12 cellular contexts compared by ENCODE assay signal in genomic region chr2:223696719-223697118, GRCh38.
A peak's percentile ranks its signal among the peaks of the same experiment; 100 is the strongest.
DNase-seq lines count a peak whose midpoint lies in the region; ATAC-seq, FAIRE-seq and TF ChIP-seq lines count a peak whose summit lies in the region.
"Had no signal": no experiment of that assay in that cellular context is flagged by ENCODE, and none has a peak within 500 bp of the region (broad histone marks: within the 10 kb centered on the region; RNA-seq: fewer than 3 reads in every experiment).

No MANE protein-coding gene starts in this region.

- peak; percentile 35 for FAIRE-seq in endothelial cell of umbilical vein (lab: Jason Lieb, UNC)
- FAIRE-seq: K562, TTC549 had no signal

- peaks cover 56% of the 10 kb centered on the region for H3K4me1 Mint-ChIP-seq in HFFc6 (ENCODE audit: low read depth)

- H3K27ac Mint-ChIP-seq in HFFc6 = peak overlapping the region; percentile 79

- H3K4me3 ChIP-seq in endothelial cell of umbilical vein (replicated peaks in 1 of 3; ENCODE audit: insufficient read depth in 1 of 3, low read depth in 1 of 3, low read length in 3 of 3) (no peak overlapping the region), skeletal muscle satellite cell (ENCODE audit: low read length) (no peak overlapping the region), stomach (no peak overlapping the region), left ventricle myocardium inferior (no peak overlapping the region)
- H3K4me3 ChIP-seq: K562, tibial nerve had no signal

- TF ChIP-seq CTCF in HFFc6 (IDR thresholded peaks at IDR 0.05) = no peak
- TF ChIP-seq CTCF in endothelial cell of umbilical vein (IDR thresholded peaks at IDR 0.05; ENCODE audit: extremely low read depth in 1 of 2, insufficient read depth in 1 of 2, low read depth in 1 of 2, low read length in 2 of 2) = no peak
- TF ChIP-seq CTCF in stomach (IDR thresholded peaks at IDR 0.05) = no peak
- no peak for TF ChIP-seq CTCF in left ventricle myocardium inferior (IDR thresholded peaks at IDR 0.05; ENCODE audit: borderline replicate concordance)

- WGBS in stomach, 5 donors = 29 to 48% (median 36%) methylated on average over 1 of the region's 1 CpG

- H3K9me1 ChIP-seq in endothelial cell of umbilical vein (replicated peaks; ENCODE audit: control insufficient read depth, extremely low read depth, insufficient read depth, low read length) = no peaks in the 10 kb centered on the region

- peak overlapping the region; percentile 1; the same call in 1 of the 2 replicates for H3K4me3 Mint-ChIP-seq in HFFc6

- H2AFZ ChIP-seq in endothelial cell of umbilical vein (ENCODE audit: low read depth, low read length) = peak overlapping the region; percentile 56

- intact Hi-C loops in endothelial cell of umbilical vein (cut with micrococcal nuclease) (loop anchor here (5.0 to 10.0 kb wide), 4 partner anchors 66 to 992 kb away; no protein-coding TSS in a partner anchor), stomach (cut with DNase I; ENCODE audit: low total_unique reads) (no loop called here), left ventricle myocardium inferior (cut with micrococcal nuclease) (no loop called here)

- CTCF ChIA-PET in endothelial cell of umbilical vein (lab: Charles Lee) = interaction anchor here (1.5 to 7.8 kb wide), 2 partner anchors 29 to 102 kb away, joined by 4 to 176 read pairs; no protein-coding TSS in a partner anchor

- no peaks in the 10 kb centered on the region for H3K9me3 Mint-ChIP-seq in HFFc6

- dilution Hi-C loops in endothelial cell of umbilical vein (cut with MboI; ENCODE audit: extremely low pct_ligation_motif_present, low sequenced_read_pairs) = no loop called here

- H3K4me1 ChIP-seq in endothelial cell of umbilical vein (ENCODE audit: control insufficient read depth, extremely low read depth, insufficient read depth, low read length) (peaks cover 38% of the 10 kb centered on the region), skeletal muscle satellite cell (ENCODE audit: control insufficient read depth, insufficient read depth, low read length) (peaks cover 44% of the 10 kb centered on the region), stomach (peaks cover 0 to 5% (median 0%) of the 10 kb centered on the region in 4 donors), left ventricle myocardium inferior (peaks cover 4% of the 10 kb centered on the region)

- H4K20me1 ChIP-seq in endothelial cell of umbilical vein (replicated peaks; ENCODE audit: control insufficient read depth, extremely low read depth, insufficient read depth, low read length) = no peaks in the 10 kb centered on the region

- H3K27me3 Mint-ChIP-seq in HFFc6 (ENCODE audit: insufficient read depth) = no peaks in the 10 kb centered on the region

- no peak for TF ChIP-seq EP300 in stomach (IDR thresholded peaks at IDR 0.05)

- no peak for TF ChIP-seq POLR2A in endothelial cell of umbilical vein (IDR thresholded peaks at IDR 0.05; ENCODE audit: low read depth, low read length)
- TF ChIP-seq POLR2A in stomach (IDR thresholded peaks at IDR 0.05) = no peak

- POLR2A ChIA-PET in endothelial cell of umbilical vein (lab: Charles Lee) = no interaction called here

- peaks cover 6% of the 10 kb centered on the region; the same call in 1 of the 2 replicates for H3K36me3 Mint-ChIP-seq in HFFc6 (ENCODE audit: low read depth)

- H3K27ac ChIP-seq in endothelial cell of umbilical vein (ENCODE audit: insufficient read depth, low read depth, low read length) = peak overlapping the region; percentile 46
- H3K27ac ChIP-seq in stomach = no peak overlapping the region
- no peak overlapping the region for H3K27ac ChIP-seq in left ventricle myocardium inferior (replicated peaks)
- H3K27ac ChIP-seq: tibial nerve had no signal

- H3K27me3 ChIP-seq in endothelial cell of umbilical vein (ENCODE audit: control insufficient read depth in 2 of 2, insufficient read depth in 2 of 2, low read length in 2 of 2) = no peaks in the 10 kb centered on the region
- no peaks in the 10 kb centered on the region for H3K27me3 ChIP-seq in skeletal muscle satellite cell (ENCODE audit: control insufficient read depth, insufficient read depth, low read length)
- no peaks in the 10 kb centered on the region for H3K27me3 ChIP-seq in stomach
- H3K27me3 ChIP-seq in left ventricle myocardium inferior (ENCODE audit: low read depth) = peaks cover 17% of the 10 kb centered on the region
- H3K27me3 ChIP-seq: tibial nerve had no signal

- H3K9ac ChIP-seq in endothelial cell of umbilical vein (replicated peaks; ENCODE audit: extremely low read depth, insufficient read depth, low read length) = no peak overlapping the region
- peak overlapping the region; percentile 52 for H3K9ac ChIP-seq in skeletal muscle satellite cell (ENCODE audit: low read depth, low read length)

- H3K4me2 ChIP-seq in endothelial cell of umbilical vein (ENCODE audit: insufficient read depth, low read length) (no peak overlapping the region), skeletal muscle satellite cell (ENCODE audit: low read length) (no peak overlapping the region)

- H3K9me3 ChIP-seq in endothelial cell of umbilical vein (replicated peaks; ENCODE audit: control insufficient read depth, insufficient read depth, low read length) (no peaks in the 10 kb centered on the region), skeletal muscle satellite cell (replicated peaks; ENCODE audit: low read length) (no peaks in the 10 kb centered on the region), stomach (no peaks in the 10 kb centered on the region), left ventricle myocardium inferior (replicated peaks) (no peaks in the 10 kb centered on the region)
- H3K9me3 ChIP-seq: tibial nerve had no signal

- no peaks in the 10 kb centered on the region for H3K36me3 ChIP-seq in endothelial cell of umbilical vein (ENCODE audit: control insufficient read depth in 2 of 2, extremely low read depth in 1 of 2, insufficient read depth in 2 of 2, low read length in 2 of 2)
- no peaks in the 10 kb centered on the region for H3K36me3 ChIP-seq in skeletal muscle satellite cell (ENCODE audit: insufficient read depth, low read length)
- H3K36me3 ChIP-seq in stomach = no peaks in the 10 kb centered on the region
- H3K36me3 ChIP-seq in left ventricle myocardium inferior = no peaks in the 10 kb centered on the region
- H3K36me3 ChIP-seq: tibial nerve had no signal

- no peak for ATAC-seq in HG02884 (IDR thresholded peaks at IDR 0.05; ENCODE audit: unreplicated experiment)
- ATAC-seq: K562 had no signal

- DNase-seq in HFFc6 = peak; percentile 23
- peak; percentile 40 for DNase-seq in NCI-H774 (lab: John Stamatoyannopoulos, UW)
- DNase-seq in endothelial cell of umbilical vein (ENCODE audit: low read depth, low spot score) = peak; percentile 73
- no peak for DNase-seq in stomach
- no peak for DNase-seq in left ventricle myocardium inferior
- DNase-seq: activated CD8-positive, alpha-beta memory T cell treated with anti-CD3 and anti-CD28 coated beads, Interleukin-2, amount 50 U/mL, for 48 hours; posterior cingulate gyrus had no signal

- no peaks in the 10 kb centered on the region for H3K79me2 ChIP-seq in endothelial cell of umbilical vein (ENCODE audit: control insufficient read depth, insufficient read depth, low read length)

- no TSS peak for BruUV-seq in endothelial cell of umbilical vein (replicated peaks; lab: Mats Ljungman, UMichigan)

TF ChIP-seq in endothelial cell of umbilical vein, 7 proteins besides CTCF, POLR2A, EP300 and RAD21:
- peak; percentile 80 for TF ChIP-seq GATA2 (IDR thresholded peaks at IDR 0.05; ENCODE audit: insufficient read depth, insufficient read length, low read depth, low read length)
- peak; percentile 77 for TF ChIP-seq POLR2AphosphoS5 (IDR thresholded peaks at IDR 0.05; ENCODE audit: insufficient read depth, low read depth, low read length)
- no peak for TF ChIP-seq MYC (IDR thresholded peaks at IDR 0.05; ENCODE audit: low read depth, low read length)
- TF ChIP-seq FOS (IDR thresholded peaks at IDR 0.05; ENCODE audit: borderline replicate concordance, insufficient read depth, low read length) = peak; percentile 70
- TF ChIP-seq JUN (IDR thresholded peaks at IDR 0.05; ENCODE audit: borderline replicate concordance, insufficient read depth, insufficient read length, low read depth) = peak; percentile 5
TF ChIP-seq in endothelial cell of umbilical vein: peak in this region for 4.

Comparison
In these comparisons a context has a peak if more than half of its experiments do, and no peak if none do; other contexts are left out.
1. DNase-seq: peak in HFFc6 (single experiment), NCI-H774 (single experiment) and endothelial cell of umbilical vein (single experiment); none in stomach (single experiment) and left ventricle myocardium inferior (single experiment).